ENCODE assay signal across 10 cellular contexts in genomic region chr2:104857262-104858221, GRCh38. TPM values are rescaled to one million over a fixed set of nuclear protein-coding genes. Genes with fewer than 3 reads are reported as not detected.
DNase-seq lines count a peak whose midpoint lies in the region; ATAC-seq and TF ChIP-seq lines count a peak whose summit lies in the region.
"Had no signal": no experiment of that assay in that cellular context is flagged by ENCODE, and none has a peak within 500 bp of the region (broad histone marks: within the 10 kb centered on the region; RNA-seq: fewer than 3 reads in every experiment).

No MANE protein-coding gene starts in this region.

- H3F3A ChIP-seq in DOHH2 (ENCODE audit: control insufficient read depth, insufficient read depth): no peaks in the 10 kb centered on the region

- H3K9me3 Mint-ChIP-seq in osteocyte (ENCODE audit: unreplicated experiment): no peaks in the 10 kb centered on the region

- no peaks in the 10 kb centered on the region for H3K79me2 ChIP-seq in DOHH2 (ENCODE audit: control insufficient read depth, low read length)

- H3K36me3 ChIP-seq in DOHH2 (ENCODE audit: control insufficient read depth, low read length) (no peaks in the 10 kb centered on the region), duodenal mucosa (ENCODE audit: control insufficient read depth in 1 of 2, insufficient read depth in 2 of 2, low read length in 2 of 2) (no peaks in the 10 kb centered on the region)

- peak overlapping the region; percentile 86 for H3K4me3 Mint-ChIP-seq in osteocyte (ENCODE audit: unreplicated experiment)

- no peaks in the 10 kb centered on the region for H3K9me2 ChIP-seq in DOHH2 (replicated peaks; ENCODE audit: control insufficient read depth, low read length)

- H3K27me3 Mint-ChIP-seq in osteocyte (ENCODE audit: unreplicated experiment): peaks cover 19% of the 10 kb centered on the region

- H3K27ac ChIP-seq in DOHH2 (ENCODE audit: low read depth, low read length) (no peak overlapping the region), duodenal mucosa (ENCODE audit: low read depth, low read length) (no peak overlapping the region)

- H3K4me1 Mint-ChIP-seq in osteocyte (ENCODE audit: unreplicated experiment): peaks cover 43% of the 10 kb centered on the region

- H3K4me3 ChIP-seq in DOHH2 (ENCODE audit: low read length) (no peak overlapping the region), duodenal mucosa (ENCODE audit: low read depth in 1 of 2, low read length in 2 of 2) (peak overlapping the region; percentile 41 to 61)

- 0 out of 2 replicates have a peak overlapping the region, but pooled peaks have one; percentile 11 for H3K4me2 ChIP-seq in DOHH2 (ENCODE audit: low read length)

- H3K9me3 ChIP-seq in DOHH2 (ENCODE audit: control insufficient read depth, insufficient read depth, low read length): 0 out of 2 replicates have a peak, but pooled peaks cover 4% of the 10 kb centered on the region
- no peaks in the 10 kb centered on the region for H3K9me3 ChIP-seq in duodenal mucosa (ENCODE audit: control insufficient read depth in 1 of 2, low read length in 2 of 2)

- ATAC-seq in HG03354 (IDR thresholded peaks at IDR 0.05; ENCODE audit: poor library complexity, severe bottlenecking, unreplicated experiment) (peak; percentile 35), GM19397 (IDR thresholded peaks at IDR 0.05; ENCODE audit: unreplicated experiment) (no peak)

- H3K9ac ChIP-seq in duodenal mucosa (ENCODE audit: low read depth in 1 of 2, low read length in 2 of 2): no peak overlapping the region

- DNase-seq in osteocyte (ENCODE audit: extremely low spot score, unreplicated experiment) (no peak), NCI-H226 (no peak), HUDEP-2 (lab: John Stamatoyannopoulos, UW; ENCODE audit: unreplicated experiment in 76 of 76) (no peak)
- DNase-seq: NCI-H1092 had no signal

- TF ChIP-seq CTCF in DOHH2 (IDR thresholded peaks at IDR 0.05; ENCODE audit: low read depth, low read length, poor library complexity, severe bottlenecking): no peak
- no peak for TF ChIP-seq CTCF in osteocyte (IDR thresholded peaks at IDR 0.05)

- no peaks in the 10 kb centered on the region for H4K20me1 ChIP-seq in DOHH2 (ENCODE audit: control insufficient read depth, insufficient read depth, low read depth, low read length)

- peak overlapping the region; percentile 97 for H3K27ac Mint-ChIP-seq in osteocyte (ENCODE audit: unreplicated experiment)

- H3K27me3 ChIP-seq in DOHH2 (ENCODE audit: control insufficient read depth, low read length) (peaks cover 6% of the 10 kb centered on the region), duodenal mucosa (ENCODE audit: control insufficient read depth in 1 of 2, insufficient read depth in 2 of 2, low read length in 2 of 2) (peaks cover 74 to 81% of the 10 kb centered on the region in 2 donors)

- H3K4me1 ChIP-seq in DOHH2 (ENCODE audit: control insufficient read depth, low read length) (no peaks in the 10 kb centered on the region), duodenal mucosa (ENCODE audit: control insufficient read depth in 1 of 2, insufficient read depth in 2 of 2, low read length in 2 of 2) (peaks cover 15 to 20% of the 10 kb centered on the region in 2 donors)

- H3K36me3 Mint-ChIP-seq in osteocyte (ENCODE audit: unreplicated experiment): peaks cover 16% of the 10 kb centered on the region

RNA-seq across cellular contexts. Expression of gene POU3F3, which starts 3.6 kb away (rescaled TPM):
- 35.5 TPM in 2 replicates for total RNA-seq in osteocyte
- total RNA-seq: mesenteric fat pad; T-helper 2 cell treated with Interferon-gamma antibody and Interleukin-4, amounts not matched to agents 100 ng/mL and 5 ng/mL, for 36 hours had no signal
